Comparison of ENCODE assay signal across 1 cellular context in the genomic region with DNA sequence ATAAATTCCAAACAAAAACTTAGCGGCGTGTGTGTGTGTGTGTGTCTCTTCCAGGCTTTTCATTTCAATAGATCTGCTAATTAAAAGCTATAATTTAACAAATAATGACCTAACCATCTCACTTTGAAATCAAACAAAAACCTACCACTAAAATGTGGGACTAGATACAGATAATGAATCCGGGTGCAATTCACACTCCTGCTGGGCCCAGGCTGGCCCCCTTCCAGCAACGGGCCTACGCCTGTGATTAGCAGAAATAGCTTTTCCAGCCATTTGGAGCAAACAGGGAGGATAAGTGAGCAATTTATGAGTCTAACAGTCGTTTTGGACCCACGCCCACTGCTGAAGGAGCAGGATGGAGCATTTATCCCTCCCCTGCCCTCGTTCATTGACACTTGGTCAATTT.
TF ChIP-seq lines count a peak whose summit lies in the region.

No MANE protein-coding gene starts in this region.

TF ChIP-seq in HEK293, 187 proteins besides CTCF, POLR2A, EP300 and RAD21 (continued from another document and continues in another):
- no peak for TF ChIP-seq BCL11B (tag by site-specific recombination; IDR thresholded peaks at IDR 0.05; ENCODE audit: low read depth)
- no peak for TF ChIP-seq MYNN (tag by site-specific recombination; IDR thresholded peaks at IDR 0.05; ENCODE audit: borderline replicate concordance)
- TF ChIP-seq, protein P1, sequence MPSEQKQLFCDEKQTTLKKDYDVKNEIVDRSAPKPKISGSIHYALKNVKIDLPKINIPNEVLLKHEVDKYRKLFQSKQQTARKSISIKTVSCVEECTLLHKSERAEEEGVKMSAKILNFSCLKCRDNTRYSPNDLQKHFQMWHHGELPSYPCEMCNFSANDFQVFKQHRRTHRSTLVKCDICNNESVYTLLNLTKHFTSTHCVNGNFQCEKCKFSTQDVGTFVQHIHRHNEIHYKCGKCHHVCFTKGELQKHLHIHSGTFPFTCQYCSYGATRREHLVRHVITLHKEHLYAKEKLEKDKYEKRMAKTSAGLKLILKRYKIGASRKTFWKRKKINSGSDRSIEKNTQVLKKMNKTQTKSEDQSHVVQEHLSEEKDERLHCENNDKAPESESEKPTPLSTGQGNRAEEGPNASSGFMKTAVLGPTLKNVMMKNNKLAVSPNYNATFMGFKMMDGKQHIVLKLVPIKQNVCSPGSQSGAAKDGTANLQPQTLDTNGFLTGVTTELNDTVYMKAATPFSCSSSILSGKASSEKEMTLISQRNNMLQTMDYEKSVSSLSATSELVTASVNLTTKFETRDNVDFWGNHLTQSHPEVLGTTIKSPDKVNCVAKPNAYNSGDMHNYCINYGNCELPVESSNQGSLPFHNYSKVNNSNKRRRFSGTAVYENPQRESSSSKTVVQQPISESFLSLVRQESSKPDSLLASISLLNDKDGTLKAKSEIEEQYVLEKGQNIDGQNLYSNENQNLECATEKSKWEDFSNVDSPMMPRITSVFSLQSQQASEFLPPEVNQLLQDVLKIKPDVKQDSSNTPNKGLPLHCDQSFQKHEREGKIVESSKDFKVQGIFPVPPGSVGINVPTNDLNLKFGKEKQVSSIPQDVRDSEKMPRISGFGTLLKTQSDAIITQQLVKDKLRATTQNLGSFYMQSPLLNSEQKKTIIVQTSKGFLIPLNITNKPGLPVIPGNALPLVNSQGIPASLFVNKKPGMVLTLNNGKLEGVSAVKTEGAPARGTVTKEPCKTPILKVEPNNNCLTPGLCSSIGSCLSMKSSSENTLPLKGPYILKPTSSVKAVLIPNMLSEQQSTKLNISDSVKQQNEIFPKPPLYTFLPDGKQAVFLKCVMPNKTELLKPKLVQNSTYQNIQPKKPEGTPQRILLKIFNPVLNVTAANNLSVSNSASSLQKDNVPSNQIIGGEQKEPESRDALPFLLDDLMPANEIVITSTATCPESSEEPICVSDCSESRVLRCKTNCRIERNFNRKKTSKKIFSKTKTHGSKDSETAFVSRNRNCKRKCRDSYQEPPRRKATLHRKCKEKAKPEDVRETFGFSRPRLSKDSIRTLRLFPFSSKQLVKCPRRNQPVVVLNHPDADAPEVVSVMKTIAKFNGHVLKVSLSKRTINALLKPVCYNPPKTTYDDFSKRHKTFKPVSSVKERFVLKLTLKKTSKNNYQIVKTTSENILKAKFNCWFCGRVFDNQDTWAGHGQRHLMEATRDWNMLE (tag by site-specific recombination; conservative IDR thresholded peaks at IDR 0.05; ENCODE audit: low read depth), result 0 out of 2 replicates have a peak, but pooled peaks have one; percentile 17
- TF ChIP-seq TRIM28 (IDR thresholded peaks at IDR 0.05; ENCODE audit: borderline replicate concordance, low read length), result no peak
- no peak for TF ChIP-seq YY2 (tag by site-specific recombination; IDR thresholded peaks at IDR 0.05)
- TF ChIP-seq, protein P2, sequence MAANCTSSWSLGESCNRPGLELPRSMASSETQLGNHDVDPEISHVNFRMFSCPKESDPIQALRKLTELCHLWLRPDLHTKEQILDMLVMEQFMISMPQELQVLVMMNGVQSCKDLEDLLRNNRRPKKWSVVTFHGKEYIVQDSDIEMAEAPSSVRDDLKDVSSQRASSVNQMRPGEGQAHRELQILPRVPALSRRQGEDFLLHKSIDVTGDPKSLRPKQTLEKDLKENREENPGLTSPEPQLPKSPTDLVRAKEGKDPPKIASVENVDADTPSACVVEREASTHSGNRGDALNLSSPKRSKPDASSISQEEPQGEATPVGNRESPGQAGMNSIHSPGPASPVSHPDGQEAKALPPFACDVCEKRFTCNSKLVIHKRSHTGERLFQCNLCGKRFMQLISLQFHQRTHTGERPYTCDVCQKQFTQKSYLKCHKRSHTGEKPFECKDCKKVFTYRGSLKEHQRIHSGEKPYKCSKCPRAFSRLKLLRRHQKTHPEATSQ (tag by site-specific recombination; IDR thresholded peaks at IDR 0.05), result no peak
- peak; percentile 74; the same call in 1 of the 2 replicates for TF ChIP-seq ZFP69B (tag by site-specific recombination; IDR thresholded peaks at IDR 0.05)
- peak; percentile 39; the same call in 1 of the 2 replicates for TF ChIP-seq GLIS1 (tag by site-specific recombination; IDR thresholded peaks at IDR 0.05)
- TF ChIP-seq, protein P3, sequence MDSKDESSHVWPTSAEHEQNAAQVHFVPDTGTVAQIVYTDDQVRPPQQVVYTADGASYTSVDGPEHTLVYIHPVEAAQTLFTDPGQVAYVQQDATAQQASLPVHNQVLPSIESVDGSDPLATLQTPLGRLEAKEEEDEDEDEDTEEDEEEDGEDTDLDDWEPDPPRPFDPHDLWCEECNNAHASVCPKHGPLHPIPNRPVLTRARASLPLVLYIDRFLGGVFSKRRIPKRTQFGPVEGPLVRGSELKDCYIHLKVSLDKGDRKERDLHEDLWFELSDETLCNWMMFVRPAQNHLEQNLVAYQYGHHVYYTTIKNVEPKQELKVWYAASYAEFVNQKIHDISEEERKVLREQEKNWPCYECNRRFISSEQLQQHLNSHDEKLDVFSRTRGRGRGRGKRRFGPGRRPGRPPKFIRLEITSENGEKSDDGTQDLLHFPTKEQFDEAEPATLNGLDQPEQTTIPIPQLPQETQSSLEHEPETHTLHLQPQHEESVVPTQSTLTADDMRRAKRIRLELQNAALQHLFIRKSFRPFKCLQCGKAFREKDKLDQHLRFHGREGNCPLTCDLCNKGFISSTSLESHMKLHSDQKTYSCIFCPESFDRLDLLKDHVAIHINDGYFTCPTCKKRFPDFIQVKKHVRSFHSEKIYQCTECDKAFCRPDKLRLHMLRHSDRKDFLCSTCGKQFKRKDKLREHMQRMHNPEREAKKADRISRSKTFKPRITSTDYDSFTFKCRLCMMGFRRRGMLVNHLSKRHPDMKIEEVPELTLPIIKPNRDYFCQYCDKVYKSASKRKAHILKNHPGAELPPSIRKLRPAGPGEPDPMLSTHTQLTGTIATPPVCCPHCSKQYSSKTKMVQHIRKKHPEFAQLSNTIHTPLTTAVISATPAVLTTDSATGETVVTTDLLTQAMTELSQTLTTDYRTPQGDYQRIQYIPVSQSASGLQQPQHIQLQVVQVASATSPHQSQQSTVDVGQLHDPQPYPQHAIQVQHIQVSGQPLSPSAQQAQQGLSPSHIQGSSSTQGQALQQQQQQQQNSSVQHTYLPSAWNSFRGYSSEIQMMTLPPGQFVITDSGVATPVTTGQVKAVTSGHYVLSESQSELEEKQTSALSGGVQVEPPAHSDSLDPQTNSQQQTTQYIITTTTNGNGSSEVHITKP (tag by site-specific recombination; IDR thresholded peaks at IDR 0.05), result peak; percentile 25; the same call in 1 of the 2 replicates
- TF ChIP-seq SCRT1 (tag by site-specific recombination; IDR thresholded peaks at IDR 0.05; ENCODE audit: borderline replicate concordance), result no peak
- TF ChIP-seq, protein P4, sequence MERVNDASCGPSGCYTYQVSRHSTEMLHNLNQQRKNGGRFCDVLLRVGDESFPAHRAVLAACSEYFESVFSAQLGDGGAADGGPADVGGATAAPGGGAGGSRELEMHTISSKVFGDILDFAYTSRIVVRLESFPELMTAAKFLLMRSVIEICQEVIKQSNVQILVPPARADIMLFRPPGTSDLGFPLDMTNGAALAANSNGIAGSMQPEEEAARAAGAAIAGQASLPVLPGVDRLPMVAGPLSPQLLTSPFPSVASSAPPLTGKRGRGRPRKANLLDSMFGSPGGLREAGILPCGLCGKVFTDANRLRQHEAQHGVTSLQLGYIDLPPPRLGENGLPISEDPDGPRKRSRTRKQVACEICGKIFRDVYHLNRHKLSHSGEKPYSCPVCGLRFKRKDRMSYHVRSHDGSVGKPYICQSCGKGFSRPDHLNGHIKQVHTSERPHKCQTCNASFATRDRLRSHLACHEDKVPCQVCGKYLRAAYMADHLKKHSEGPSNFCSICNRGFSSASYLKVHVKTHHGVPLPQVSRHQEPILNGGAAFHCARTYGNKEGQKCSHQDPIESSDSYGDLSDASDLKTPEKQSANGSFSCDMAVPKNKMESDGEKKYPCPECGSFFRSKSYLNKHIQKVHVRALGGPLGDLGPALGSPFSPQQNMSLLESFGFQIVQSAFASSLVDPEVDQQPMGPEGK (tag by site-specific recombination; IDR thresholded peaks at IDR 0.05), result peak; percentile 45; the same call in 1 of the 2 replicates
- TF ChIP-seq GLI2 (tag by site-specific recombination; IDR thresholded peaks at IDR 0.05; ENCODE audit: borderline replicate concordance, low read depth), result no peak
- TF ChIP-seq ZNF501 (tag by site-specific recombination; IDR thresholded peaks at IDR 0.05), result no peak
- TF ChIP-seq ZNF473 (tag by site-specific recombination; IDR thresholded peaks at IDR 0.05), result no peak
- no peak for TF ChIP-seq KLF16 (tag by site-specific recombination; IDR thresholded peaks at IDR 0.05)
- TF ChIP-seq ZNF274 (IDR thresholded peaks at IDR 0.05; ENCODE audit: low read length), result no peak
- TF ChIP-seq ZNF274 (tag by site-specific recombination; IDR thresholded peaks at IDR 0.05; ENCODE audit: borderline replicate concordance), result no peak
- no peak for TF ChIP-seq ZNF521 (tag by site-specific recombination; IDR thresholded peaks at IDR 0.05)
- TF ChIP-seq ZNF341 (tag by site-specific recombination; IDR thresholded peaks at IDR 0.05; ENCODE audit: low read depth), result peak; percentile 68
- no peak for TF ChIP-seq ZNF571 (tag by site-specific recombination; IDR thresholded peaks at IDR 0.05)
- TF ChIP-seq ZNF138 (tag by site-specific recombination; IDR thresholded peaks at IDR 0.05; ENCODE audit: borderline replicate concordance), result no peak
- no peak for TF ChIP-seq YY1 (tag by site-specific recombination; IDR thresholded peaks at IDR 0.05)
- TF ChIP-seq, protein P5, sequence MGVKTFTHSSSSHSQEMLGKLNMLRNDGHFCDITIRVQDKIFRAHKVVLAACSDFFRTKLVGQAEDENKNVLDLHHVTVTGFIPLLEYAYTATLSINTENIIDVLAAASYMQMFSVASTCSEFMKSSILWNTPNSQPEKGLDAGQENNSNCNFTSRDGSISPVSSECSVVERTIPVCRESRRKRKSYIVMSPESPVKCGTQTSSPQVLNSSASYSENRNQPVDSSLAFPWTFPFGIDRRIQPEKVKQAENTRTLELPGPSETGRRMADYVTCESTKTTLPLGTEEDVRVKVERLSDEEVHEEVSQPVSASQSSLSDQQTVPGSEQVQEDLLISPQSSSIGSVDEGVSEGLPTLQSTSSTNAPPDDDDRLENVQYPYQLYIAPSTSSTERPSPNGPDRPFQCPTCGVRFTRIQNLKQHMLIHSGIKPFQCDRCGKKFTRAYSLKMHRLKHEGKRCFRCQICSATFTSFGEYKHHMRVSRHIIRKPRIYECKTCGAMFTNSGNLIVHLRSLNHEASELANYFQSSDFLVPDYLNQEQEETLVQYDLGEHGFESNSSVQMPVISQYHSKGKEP (tag by site-specific recombination; IDR thresholded peaks at IDR 0.05), result peak; percentile 39; the same call in 1 of the 2 replicates
- TF ChIP-seq MEIS1 (CRISPR knock-in tag; IDR thresholded peaks at IDR 0.05; ENCODE audit: borderline replicate concordance), result no peak
- no peak for TF ChIP-seq ZNF350 (tag by site-specific recombination; IDR thresholded peaks at IDR 0.05)
- TF ChIP-seq ZNF202 (tag by site-specific recombination; IDR thresholded peaks at IDR 0.05; ENCODE audit: borderline replicate concordance), result no peak
- TF ChIP-seq ZNF133 (tag by site-specific recombination; IDR thresholded peaks at IDR 0.05), result no peak
- TF ChIP-seq ZNF549 (tag by site-specific recombination; IDR thresholded peaks at IDR 0.05), result no peak
- no peak for TF ChIP-seq ZNF223 (tag by site-specific recombination; IDR thresholded peaks at IDR 0.05)
- TF ChIP-seq, protein P6, sequence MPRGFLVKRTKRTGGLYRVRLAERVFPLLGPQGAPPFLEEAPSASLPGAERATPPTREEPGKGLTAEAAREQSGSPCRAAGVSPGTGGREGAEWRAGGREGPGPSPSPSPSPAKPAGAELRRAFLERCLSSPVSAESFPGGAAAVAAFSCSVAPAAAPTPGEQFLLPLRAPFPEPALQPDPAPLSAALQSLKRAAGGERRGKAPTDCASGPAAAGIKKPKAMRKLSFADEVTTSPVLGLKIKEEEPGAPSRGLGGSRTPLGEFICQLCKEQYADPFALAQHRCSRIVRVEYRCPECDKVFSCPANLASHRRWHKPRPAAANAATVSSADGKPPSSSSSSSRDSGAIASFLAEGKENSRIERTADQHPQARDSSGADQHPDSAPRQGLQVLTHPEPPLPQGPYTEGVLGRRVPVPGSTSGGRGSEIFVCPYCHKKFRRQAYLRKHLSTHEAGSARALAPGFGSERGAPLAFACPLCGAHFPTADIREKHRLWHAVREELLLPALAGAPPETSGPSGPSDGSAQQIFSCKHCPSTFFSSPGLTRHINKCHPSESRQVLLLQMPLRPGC (tag by site-specific recombination; IDR thresholded peaks at IDR 0.05), result no peak
- TF ChIP-seq ZNF114 (tag by site-specific recombination; IDR thresholded peaks at IDR 0.05), result no peak
- TF ChIP-seq ZNF292 (tag by site-specific recombination; IDR thresholded peaks at IDR 0.05; ENCODE audit: borderline replicate concordance, low read depth), result no peak
- TF ChIP-seq KLF10 (tag by site-specific recombination; IDR thresholded peaks at IDR 0.05), result peak; percentile 42
- no peak for TF ChIP-seq ZNF146 (tag by site-specific recombination; IDR thresholded peaks at IDR 0.05)
- no peak for TF ChIP-seq ZNF530 (tag by site-specific recombination; IDR thresholded peaks at IDR 0.05; ENCODE audit: low read depth)
- TF ChIP-seq, protein P7, sequence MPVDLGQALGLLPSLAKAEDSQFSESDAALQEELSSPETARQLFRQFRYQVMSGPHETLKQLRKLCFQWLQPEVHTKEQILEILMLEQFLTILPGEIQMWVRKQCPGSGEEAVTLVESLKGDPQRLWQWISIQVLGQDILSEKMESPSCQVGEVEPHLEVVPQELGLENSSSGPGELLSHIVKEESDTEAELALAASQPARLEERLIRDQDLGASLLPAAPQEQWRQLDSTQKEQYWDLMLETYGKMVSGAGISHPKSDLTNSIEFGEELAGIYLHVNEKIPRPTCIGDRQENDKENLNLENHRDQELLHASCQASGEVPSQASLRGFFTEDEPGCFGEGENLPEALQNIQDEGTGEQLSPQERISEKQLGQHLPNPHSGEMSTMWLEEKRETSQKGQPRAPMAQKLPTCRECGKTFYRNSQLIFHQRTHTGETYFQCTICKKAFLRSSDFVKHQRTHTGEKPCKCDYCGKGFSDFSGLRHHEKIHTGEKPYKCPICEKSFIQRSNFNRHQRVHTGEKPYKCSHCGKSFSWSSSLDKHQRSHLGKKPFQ (tag by site-specific recombination; IDR thresholded peaks at IDR 0.05), result peak; percentile 99
- peak; percentile 86 for TF ChIP-seq ZNF660 (tag by site-specific recombination; IDR thresholded peaks at IDR 0.05)
- no peak for TF ChIP-seq RBAK (tag by site-specific recombination; IDR thresholded peaks at IDR 0.05)
- no peak for TF ChIP-seq ZSCAN23 (tag by site-specific recombination; IDR thresholded peaks at IDR 0.05)
- TF ChIP-seq SP3 (tag by site-specific recombination; IDR thresholded peaks at IDR 0.05), result no peak
- no peak for TF ChIP-seq ZSCAN16 (tag by site-specific recombination; IDR thresholded peaks at IDR 0.05)
- no peak for TF ChIP-seq GLIS2 (tag by site-specific recombination; IDR thresholded peaks at IDR 0.05)
- no peak for TF ChIP-seq ZNF214 (tag by site-specific recombination; IDR thresholded peaks at IDR 0.05; ENCODE audit: borderline replicate concordance)
- no peak for TF ChIP-seq ZNF747 (tag by site-specific recombination; IDR thresholded peaks at IDR 0.05)
- no peak for TF ChIP-seq ZNF184 (tag by site-specific recombination; IDR thresholded peaks at IDR 0.05)
- TF ChIP-seq, protein P8, sequence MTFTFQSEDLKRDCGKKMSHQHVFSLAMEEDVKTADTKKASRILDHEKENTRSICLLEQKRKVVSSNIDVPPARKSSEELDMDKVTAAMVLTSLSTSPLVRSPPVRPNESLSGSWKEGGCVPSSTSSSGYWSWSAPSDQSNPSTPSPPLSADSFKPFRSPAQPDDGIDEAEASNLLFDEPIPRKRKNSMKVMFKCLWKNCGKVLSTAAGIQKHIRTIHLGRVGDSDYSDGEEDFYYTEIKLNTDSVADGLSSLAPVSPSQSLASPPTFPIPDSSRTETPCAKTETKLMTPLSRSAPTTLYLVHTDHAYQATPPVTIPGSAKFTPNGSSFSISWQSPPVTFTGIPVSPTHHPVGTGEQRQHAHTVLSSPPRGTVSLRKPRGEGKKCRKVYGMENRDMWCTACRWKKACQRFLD (tag by site-specific recombination; IDR thresholded peaks at IDR 0.05), result no peak
- TF ChIP-seq ZNF658 (tag by site-specific recombination; IDR thresholded peaks at IDR 0.05), result no peak
